Comparison of ENCODE assay signal across 16 cellular contexts in the genomic region with DNA sequence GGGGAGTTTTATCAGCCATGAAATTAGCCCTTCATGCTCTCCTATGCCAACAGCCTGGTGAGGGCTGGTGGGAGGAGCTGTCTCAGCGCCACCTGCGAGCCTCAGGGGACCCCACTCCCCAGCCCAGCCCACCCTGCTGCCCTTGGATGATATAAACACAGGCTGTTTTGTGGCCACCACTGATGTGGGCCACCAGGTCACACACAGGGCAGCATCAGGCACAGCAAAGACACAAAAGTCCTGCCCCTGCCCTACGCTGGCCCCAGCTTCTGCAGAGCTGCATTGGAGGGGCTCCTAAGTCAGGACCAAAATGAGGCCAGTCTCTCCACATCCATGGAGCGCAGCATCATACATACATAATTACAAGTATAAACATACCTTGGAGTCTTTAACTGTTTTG.
DNase-seq lines count a peak whose midpoint lies in the region; ATAC-seq and TF ChIP-seq lines count a peak whose summit lies in the region.
"Had no signal": no experiment of that assay in that cellular context is flagged by ENCODE, and none has a peak within 500 bp of the region (broad histone marks: within the 10 kb centered on the region; RNA-seq: fewer than 3 reads in every experiment).

No MANE protein-coding gene starts in this region.

- peak; percentile 49 for DNase-seq in cardiac septum (ENCODE audit: low spot score)
- no peak for DNase-seq in heart right ventricle
- peak; percentile 62 for DNase-seq in mesenteric fat pad (ENCODE audit: low spot score)
- peak; percentile 24 for DNase-seq in posterior vena cava (ENCODE audit: low spot score)
- DNase-seq in upper lobe of right lung, result peak; percentile 25
- DNase-seq in NCI-H774 (lab: John Stamatoyannopoulos, UW), result no peak
- DNase-seq in foreskin melanocyte, result no peak
- DNase-seq: C1 segment of cervical spinal cord; Calu3; CD4-positive, alpha-beta memory T cell; COR-L47; DMS53; DMS79 treated with DMSO at 0.1 percent for 48 hours; GF-D8 had no signal

- H3K27me3 ChIP-seq in heart right ventricle, result peaks cover 0 to 45% (median 23%) of the 10 kb centered on the region in 7 donors
- H3K27me3 ChIP-seq in upper lobe of right lung, result no peaks in the 10 kb centered on the region

- intact Hi-C loops in cardiac septum (cut with DNase I), result no loop called here
- intact Hi-C loops in heart right ventricle (cut with DNase I), result loop anchor here in 2 of 10 donors (10.0 kb wide), 1 partner anchor 543 kb away; no protein-coding TSS in a partner anchor
- intact Hi-C loops in posterior vena cava (cut with DNase I), result loop anchor here in 1 of 2 donors (10.0 kb wide), 1 partner anchor 433 kb away; no protein-coding TSS in a partner anchor
- intact Hi-C loops in upper lobe of right lung (cut with DNase I), result no loop called here

- H3K36me3 ChIP-seq in heart right ventricle (no peaks in the 10 kb centered on the region), upper lobe of right lung (no peaks in the 10 kb centered on the region)

- WGBS in heart right ventricle, 2 donors, result 70 to 81% methylated on average over 4 of the region's 4 CpGs

- H3K27ac ChIP-seq in heart right ventricle (no peak overlapping the region), upper lobe of right lung (no peak overlapping the region)

- no peak for TF ChIP-seq CTCF in heart right ventricle (IDR thresholded peaks at IDR 0.05)
- no peak for TF ChIP-seq CTCF in upper lobe of right lung (IDR thresholded peaks at IDR 0.05)

- H3K9me3 ChIP-seq in heart right ventricle (no peaks in the 10 kb centered on the region), upper lobe of right lung (no peaks in the 10 kb centered on the region)

- ATAC-seq in heart right ventricle, result no peak
- no peak for ATAC-seq in upper lobe of right lung
- ATAC-seq: GM23338, HCT116 had no signal

- no peaks in the 10 kb centered on the region for H3K4me1 ChIP-seq in heart right ventricle
- no peaks in the 10 kb centered on the region for H3K4me1 ChIP-seq in upper lobe of right lung

- H3K4me3 ChIP-seq in heart right ventricle, result no peak overlapping the region
- no peak overlapping the region for H3K4me3 ChIP-seq in upper lobe of right lung
- H3K4me3 ChIP-seq: GM23338 had no signal

Comparison
In these comparisons a context has a peak if more than half of its experiments do, and no peak if none do; other contexts are left out.
1. DNase-seq: peak in cardiac septum (single experiment), mesenteric fat pad (single experiment), posterior vena cava (single experiment) and upper lobe of right lung (single experiment); none in heart right ventricle (0 of 2), NCI-H774 (single experiment) and foreskin melanocyte (single experiment).